In genomic region chr3:50354186-50354764, GRCh38 we compare ENCODE assay signal across 18 cellular contexts. TPM values are rescaled to one million over a fixed set of nuclear protein-coding genes. Genes with fewer than 3 reads are reported as not detected.
DNase-seq lines count a peak whose midpoint lies in the region; ATAC-seq and TF ChIP-seq lines count a peak whose summit lies in the region.
"Had no signal": no experiment of that assay in that cellular context is flagged by ENCODE, and none has a peak within 500 bp of the region (broad histone marks: within the 10 kb centered on the region; RNA-seq: fewer than 3 reads in every experiment).

No MANE protein-coding gene starts in this region.

- H3K4me1 Mint-ChIP-seq in activated T-helper 17 cell treated with anti-CD3 and anti-CD28 coated beads, Interleukin-2, amount 50 U/mL, for 72 hours: peaks cover 23% of the 10 kb centered on the region
- peaks cover 65 to 71% of the 10 kb centered on the region in 2 donors for H3K4me1 Mint-ChIP-seq in immature natural killer cell

- TF ChIP-seq POLR2A in prostate gland (IDR thresholded peaks at IDR 0.05): no peak

- 62% methylated on average over 5 of the region's 5 CpGs for WGBS in prostate gland

- peaks cover 90% of the 10 kb centered on the region for H4K20me1 ChIP-seq in BLaER1

- H3K36me3 ChIP-seq in BLaER1 (peaks cover 63% of the 10 kb centered on the region), prostate gland (no peaks in the 10 kb centered on the region)

- H3K27me3 Mint-ChIP-seq in activated T-helper 17 cell treated with anti-CD3 and anti-CD28 coated beads, Interleukin-2, amount 50 U/mL, for 72 hours: no peaks in the 10 kb centered on the region
- peaks cover 5 to 13% (median 6%) of the 10 kb centered on the region in 3 donors for H3K27me3 Mint-ChIP-seq in immature natural killer cell (ENCODE audit: low read depth in 3 of 3)
- H3K27me3 Mint-ChIP-seq: IgD-negative memory B cell had no signal

- peaks cover 82% of the 10 kb centered on the region for H3K36me3 Mint-ChIP-seq in activated T-helper 17 cell treated with anti-CD3 and anti-CD28 coated beads, Interleukin-2, amount 50 U/mL, for 72 hours (ENCODE audit: low read depth)
- peaks cover 0 to 11% (median 4%) of the 10 kb centered on the region in 3 donors for H3K36me3 Mint-ChIP-seq in immature natural killer cell
- H3K36me3 Mint-ChIP-seq: IgD-negative memory B cell had no signal

- ATAC-seq in activated T-helper 17 cell treated with anti-CD3 and anti-CD28 coated beads, Interleukin-2, amount 50 U/mL, for 72 hours (replicated peaks): no peak
- ATAC-seq in HG03432 (IDR thresholded peaks at IDR 0.05; ENCODE audit: unreplicated experiment): no peak
- ATAC-seq: GM12878, Panc1, Right ventricle myocardium inferior had no signal

- intact Hi-C loops in prostate gland (cut with DNase I): loop anchor here (10.0 kb wide), 1 partner anchor 1031 kb away; the partner anchor contains the start of gene MANF

- H3K4me3 ChIP-seq in BLaER1 (no peak overlapping the region), prostate gland (no peak overlapping the region)
- H3K4me3 ChIP-seq: GM12878, HAP-1 had no signal

- peak overlapping the region; percentile 18; the same call in 1 of the 2 replicates for H3K27ac ChIP-seq in 22Rv1
- H3K27ac ChIP-seq in BLaER1: no peak overlapping the region
- H3K27ac ChIP-seq in prostate gland: no peak overlapping the region

- no peaks in the 10 kb centered on the region for H3K9me3 Mint-ChIP-seq in activated T-helper 17 cell treated with anti-CD3 and anti-CD28 coated beads, Interleukin-2, amount 50 U/mL, for 72 hours
- no peaks in the 10 kb centered on the region for H3K9me3 Mint-ChIP-seq in immature natural killer cell
- H3K9me3 Mint-ChIP-seq: IgD-negative memory B cell had no signal

- H3K4me1 ChIP-seq in BLaER1 (peaks cover 60% of the 10 kb centered on the region), prostate gland (replicated peaks) (peaks cover 38% of the 10 kb centered on the region)

- H3K27me3 ChIP-seq in BLaER1 (no peaks in the 10 kb centered on the region), prostate gland (replicated peaks; ENCODE audit: insufficient read depth) (no peaks in the 10 kb centered on the region)

- no peak overlapping the region for H3K4me2 ChIP-seq in BLaER1

- TF ChIP-seq CTCF in 22Rv1 (IDR thresholded peaks at IDR 0.05): no peak
- TF ChIP-seq CTCF in prostate gland (IDR thresholded peaks at IDR 0.05): no peak

- no peak for DNase-seq in immature natural killer cell
- no peak for DNase-seq in germinal center (ENCODE audit: low spot score)
- DNase-seq in prostate gland (ENCODE audit: low spot score): no peak
- DNase-seq: DND-41, NCI-H1105 treated with DMSO at 0.1 percent for 48 hours, NCI-H1694 treated with DMSO at 0.1 percent for 48 hours, NCI-H2107, NCI-H226, NCI-H524 treated with DMSO at 0.1 percent for 48 hours had no signal

- peak overlapping the region; percentile 29 for H3K9ac ChIP-seq in BLaER1

- no peak overlapping the region for H3K4me3 Mint-ChIP-seq in activated T-helper 17 cell treated with anti-CD3 and anti-CD28 coated beads, Interleukin-2, amount 50 U/mL, for 72 hours
- H3K4me3 Mint-ChIP-seq in immature natural killer cell: peak overlapping the region in 1 of 5 donors; percentile 2

- peak overlapping the region; percentile 16 for H3K27ac Mint-ChIP-seq in activated T-helper 17 cell treated with anti-CD3 and anti-CD28 coated beads, Interleukin-2, amount 50 U/mL, for 72 hours
- H3K27ac Mint-ChIP-seq in immature natural killer cell: peak overlapping the region in 4 of 6 donors; percentile 42 to 77 (median 61)

- H3K9me3 ChIP-seq in BLaER1 (no peaks in the 10 kb centered on the region), prostate gland (no peaks in the 10 kb centered on the region)
- H3K9me3 ChIP-seq: HAP-1 had no signal

RNA-seq across cellular contexts. Expression of gene CYB561D2, which starts 3.6 kb away (rescaled TPM):
- 10 to 100 TPM; 35.6 to 40.8 TPM for total RNA-seq in activated T-helper 17 cell treated with anti-CD3 and anti-CD28 coated beads, Interleukin-2, amount 50 U/mL, for 72 hours
- 100 to 1,000 TPM; 120 to 158 (median 131) TPM for polyA plus RNA-seq in immature natural killer cell
- 10 to 100 TPM; 33.2 to 39.9 TPM for total RNA-seq in prostate gland

RNA-seq across cellular contexts. Expression of gene NPRL2, which starts 3.7 kb away (rescaled TPM):
- 10 to 100 TPM; 50.2 to 96.5 TPM for total RNA-seq in activated T-helper 17 cell treated with anti-CD3 and anti-CD28 coated beads, Interleukin-2, amount 50 U/mL, for 72 hours
- 100 to 1,000 TPM in 2 of 3 donors, 10 to 100 TPM in 1; 77.5 to 104 (median 101) TPM for polyA plus RNA-seq in immature natural killer cell
- total RNA-seq in prostate gland: 10 to 100 TPM; 22.8 to 32.1 TPM

RNA-seq across cellular contexts. Expression of gene TMEM115, which starts 5.0 kb away (rescaled TPM):
- total RNA-seq in activated T-helper 17 cell treated with anti-CD3 and anti-CD28 coated beads, Interleukin-2, amount 50 U/mL, for 72 hours: 10 to 100 TPM; 14.3 to 21.9 TPM
- 10 to 100 TPM; 27.9 to 48.6 (median 36.6) TPM for polyA plus RNA-seq in immature natural killer cell
- 10 to 100 TPM; 73.0 to 76.7 TPM for total RNA-seq in prostate gland

RNA-seq across cellular contexts. Expression of gene ZMYND10, which starts 8.7 kb away (rescaled TPM):
- 10 to 100 TPM in 1 of 2 donors, 1 to 10 TPM in 1; 3.9 to 10.9 TPM for total RNA-seq in activated T-helper 17 cell treated with anti-CD3 and anti-CD28 coated beads, Interleukin-2, amount 50 U/mL, for 72 hours
- polyA plus RNA-seq in immature natural killer cell: 1 to 10 TPM; 2.3 to 3.7 (median 3.6) TPM
- 10 to 100 TPM in 1 of 2 donors, 1 to 10 TPM in 1; 1.6 to 41.9 TPM for total RNA-seq in prostate gland
- total RNA-seq: Right ventricle myocardium inferior had no signal
- polyA plus RNA-seq: IgD-negative memory B cell had no signal

RNA-seq across cellular contexts. Expression of gene RASSF1, which starts 13.6 kb away (rescaled TPM):
- total RNA-seq in activated T-helper 17 cell treated with anti-CD3 and anti-CD28 coated beads, Interleukin-2, amount 50 U/mL, for 72 hours: 100 to 1,000 TPM in 1 of 2 donors, 10 to 100 TPM in 1; 85.8 to 139 TPM
- polyA plus RNA-seq in immature natural killer cell: 100 to 1,000 TPM; 172 to 253 (median 187) TPM
- total RNA-seq in prostate gland: 10 to 100 TPM; 23.8 to 36.6 TPM
